16 cellular contexts compared by ENCODE assay signal in the genomic region with DNA sequence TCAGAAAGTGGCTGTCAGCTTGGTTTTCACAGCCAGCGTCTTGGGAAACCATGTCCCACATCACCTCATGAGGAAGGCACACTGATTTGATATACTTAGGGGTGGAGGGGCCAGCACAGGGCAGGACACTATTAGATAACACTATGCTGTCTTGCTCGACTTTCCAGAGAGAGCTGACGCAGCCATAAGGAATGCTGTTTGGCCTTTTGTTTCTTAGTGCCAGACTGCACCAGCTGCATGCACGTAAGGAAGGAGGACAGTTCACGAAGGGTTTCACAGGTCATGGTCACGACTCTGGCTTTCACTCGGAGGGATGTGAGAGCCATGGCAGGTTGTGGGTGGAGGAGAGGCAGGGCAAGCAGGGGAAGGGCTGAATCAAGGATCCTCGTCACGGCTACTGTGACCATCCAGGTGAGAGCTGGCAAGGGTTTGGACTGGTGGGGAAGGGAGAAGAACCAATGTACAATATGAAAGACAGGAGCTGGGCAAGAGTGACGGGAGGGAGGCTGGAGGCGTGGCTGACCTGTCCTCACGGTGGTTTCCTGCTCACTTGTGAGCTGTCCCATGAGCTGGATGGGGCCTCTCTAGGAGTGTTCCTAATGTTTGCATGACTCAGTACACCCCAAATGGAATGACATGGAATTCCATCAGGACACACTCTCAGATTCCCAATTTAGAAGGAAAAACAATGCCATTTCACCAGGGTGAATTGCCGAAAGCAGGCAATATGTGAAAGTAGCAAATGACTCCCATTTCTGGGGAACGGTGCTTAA.
A peak's percentile ranks its signal among the peaks of the same experiment; 100 is the strongest.
DNase-seq lines count a peak whose midpoint lies in the region; ATAC-seq lines count a peak whose summit lies in the region.
"Had no signal": no experiment of that assay in that cellular context is flagged by ENCODE, and none has a peak within 500 bp of the region (broad histone marks: within the 10 kb centered on the region; RNA-seq: fewer than 3 reads in every experiment).

No MANE protein-coding gene starts in this region.

- H2AFZ ChIP-seq in mesenchymal stem cell (ENCODE audit: low read depth, low read length) = no peak overlapping the region

- intact Hi-C loops in dendritic cell treated with granulocyte-macrophage colony-stimulating factor and Interleukin-4, amounts not matched to agents 40 ng/mL and 50 ng/mL, for 4 days (cut with micrococcal nuclease) = loop anchor here (2.0 to 10.0 kb wide), 3 partner anchors 145 to 276 kb away; a partner anchor contains a TSS

- H2BK120ac ChIP-seq in mesenchymal stem cell (ENCODE audit: low read depth, low read length) = no peak overlapping the region

- H2BK12ac ChIP-seq in mesenchymal stem cell (ENCODE audit: low read length in 2 of 2) = peak overlapping the region in 1 of 2 experiments; percentile 47

- H2BK15ac ChIP-seq in mesenchymal stem cell (ENCODE audit: low read depth, poor library complexity, severe bottlenecking) = no peak overlapping the region

- ATAC-seq in natural killer cell treated with Interleukin-12 subunit alpha and Interleukin-12 subunit beta and Interleukin-15 and Interleukin-18, amount 100 ng/mL, for 72 hours = no peak
- ATAC-seq: GM12878, natural killer cell had no signal

- peaks cover 53% of the 10 kb centered on the region for H3K4me1 Mint-ChIP-seq in dendritic cell treated with granulocyte-macrophage colony-stimulating factor and Interleukin-4, amounts not matched to agents 40 ng/mL and 50 ng/mL, for 4 days (ENCODE audit: low read depth)
- H3K4me1 Mint-ChIP-seq in natural killer cell treated with Interleukin-12 subunit alpha and Interleukin-12 subunit beta and Interleukin-15 and Interleukin-18, amount 100 ng/mL, for 72 hours (ENCODE audit: low read depth in 2 of 2) = peaks cover 0 to 9% of the 10 kb centered on the region in 2 donors

- no peaks in the 10 kb centered on the region for H3K79me1 ChIP-seq in mesenchymal stem cell (replicated peaks; ENCODE audit: low read length, poor library complexity, severe bottlenecking)

- peak overlapping the region in 1 of 2 experiments; percentile 21 for H3K14ac ChIP-seq in mesenchymal stem cell (ENCODE audit: low read length in 2 of 2)

- H2AK5ac ChIP-seq in mesenchymal stem cell (ENCODE audit: low read length, severe bottlenecking) = peak overlapping the region; percentile 31

- H3K4me1 ChIP-seq in NT2/D1 (ENCODE audit: insufficient read depth, insufficient read length) = peaks cover 12% of the 10 kb centered on the region
- peaks cover 9% of the 10 kb centered on the region for H3K4me1 ChIP-seq in mesenchymal stem cell (ENCODE audit: control insufficient read depth, insufficient read depth, low read depth, low read length)

- H3K27me3 Mint-ChIP-seq in dendritic cell treated with granulocyte-macrophage colony-stimulating factor and Interleukin-4, amounts not matched to agents 40 ng/mL and 50 ng/mL, for 4 days = peaks cover 5% of the 10 kb centered on the region
- H3K27me3 Mint-ChIP-seq in natural killer cell treated with Interleukin-12 subunit alpha and Interleukin-12 subunit beta and Interleukin-15 and Interleukin-18, amount 100 ng/mL, for 72 hours = no peaks in the 10 kb centered on the region

- H3K36me3 ChIP-seq in NT2/D1 (ENCODE audit: insufficient read depth, insufficient read length, low read length) (no peaks in the 10 kb centered on the region), mesenchymal stem cell (ENCODE audit: control insufficient read depth in 1 of 2, insufficient read depth in 2 of 2, low read depth in 1 of 2, low read length in 2 of 2) (peaks cover 4 to 22% of the 10 kb centered on the region in 2 experiments)
- H3K36me3 ChIP-seq: MG63 had no signal

- no peak overlapping the region for H3K4ac ChIP-seq in mesenchymal stem cell (ENCODE audit: low read depth in 1 of 2, low read length in 2 of 2)

- H3K9me3 ChIP-seq in NT2/D1 (ENCODE audit: insufficient read depth, low read length) (no peaks in the 10 kb centered on the region), mesenchymal stem cell (ENCODE audit: control insufficient read depth, low read length) (no peaks in the 10 kb centered on the region)
- H3K9me3 ChIP-seq: upper lobe of left lung had no signal

- H3K4me3 ChIP-seq in NT2/D1 (ENCODE audit: insufficient read length, low read depth) (no peak overlapping the region), mesenchymal stem cell (ENCODE audit: insufficient read depth in 1 of 2, low read depth in 1 of 2, low read length in 2 of 2) (no peak overlapping the region)
- H3K4me3 ChIP-seq: coronary artery, GM12878, MG63, upper lobe of left lung had no signal

- H3K9me3 Mint-ChIP-seq in dendritic cell treated with granulocyte-macrophage colony-stimulating factor and Interleukin-4, amounts not matched to agents 40 ng/mL and 50 ng/mL, for 4 days = no peaks in the 10 kb centered on the region
- no peaks in the 10 kb centered on the region for H3K9me3 Mint-ChIP-seq in natural killer cell treated with Interleukin-12 subunit alpha and Interleukin-12 subunit beta and Interleukin-15 and Interleukin-18, amount 100 ng/mL, for 72 hours
- H3K9me3 Mint-ChIP-seq: natural killer cell had no signal

- peak overlapping the region; percentile 45 for H4K8ac ChIP-seq in mesenchymal stem cell (ENCODE audit: low read length)

- H3K23ac ChIP-seq in mesenchymal stem cell (ENCODE audit: low read length in 2 of 2) = no peak overlapping the region

- DNase-seq in AG08396 (ENCODE audit: low spot score) (peak; percentile 46), NT2/D1 (ENCODE audit: low read depth, low spot score) (no peak), mesenchymal stem cell (peak; percentile 78), COLO829 (ENCODE audit: low spot score) (no peak)
- DNase-seq in natural killer cell treated with Interleukin-12 subunit alpha and Interleukin-12 subunit beta and Interleukin-15 and Interleukin-18, amount 100 ng/mL, for 72 hours (ENCODE audit: low spot score) = no peak
- no peak for DNase-seq in activated T-cell treated with anti-CD3 and anti-CD28 coated beads, Interleukin-2, amount 50 U/mL, for 48 hours
- DNase-seq in stimulated activated CD4-positive, alpha-beta T cell treated with anti-CD3 and anti-CD28 coated beads, Interleukin-12 subunit alpha, Interleukin-12 subunit beta, amount 100 ng/mL, for 4 hours = no peak
- DNase-seq: activated naive CD4-positive, alpha-beta T cell; DMS53; MG63; natural killer cell; small intestine; upper lobe of left lung had no signal

- peak overlapping the region; percentile 70 for H4K91ac ChIP-seq in mesenchymal stem cell (ENCODE audit: low read length)

- no peak overlapping the region for H3K4me3 Mint-ChIP-seq in dendritic cell treated with granulocyte-macrophage colony-stimulating factor and Interleukin-4, amounts not matched to agents 40 ng/mL and 50 ng/mL, for 4 days
- no peak overlapping the region for H3K4me3 Mint-ChIP-seq in natural killer cell treated with Interleukin-12 subunit alpha and Interleukin-12 subunit beta and Interleukin-15 and Interleukin-18, amount 100 ng/mL, for 72 hours
- H3K4me3 Mint-ChIP-seq: natural killer cell had no signal

- H3K27ac Mint-ChIP-seq in dendritic cell treated with granulocyte-macrophage colony-stimulating factor and Interleukin-4, amounts not matched to agents 40 ng/mL and 50 ng/mL, for 4 days = peak overlapping the region; percentile 84
- peak overlapping the region in 1 of 2 donors; percentile 56 for H3K27ac Mint-ChIP-seq in natural killer cell treated with Interleukin-12 subunit alpha and Interleukin-12 subunit beta and Interleukin-15 and Interleukin-18, amount 100 ng/mL, for 72 hours
- H3K27ac Mint-ChIP-seq: natural killer cell had no signal

- WGBS in mesenchymal stem cell = 49% methylated on average over 14 of the region's 14 CpGs

- H2BK5ac ChIP-seq in mesenchymal stem cell (ENCODE audit: low read depth, low read length, poor library complexity, severe bottlenecking) = no peak overlapping the region

- H3K9ac ChIP-seq in NT2/D1 (ENCODE audit: insufficient read length, low read depth) (peak overlapping the region; percentile 32), mesenchymal stem cell (ENCODE audit: low read length) (peak overlapping the region; percentile 13)

- H3K27me3 ChIP-seq in NT2/D1 (ENCODE audit: insufficient read depth, insufficient read length) (no peaks in the 10 kb centered on the region), mesenchymal stem cell (ENCODE audit: control insufficient read depth in 1 of 2, insufficient read depth in 1 of 2, low read length in 2 of 2) (no peaks in the 10 kb centered on the region)
- H3K27me3 ChIP-seq: MG63, upper lobe of left lung had no signal

- peaks cover 43% of the 10 kb centered on the region for H3K36me3 Mint-ChIP-seq in dendritic cell treated with granulocyte-macrophage colony-stimulating factor and Interleukin-4, amounts not matched to agents 40 ng/mL and 50 ng/mL, for 4 days (ENCODE audit: low read depth)
- H3K36me3 Mint-ChIP-seq in natural killer cell treated with Interleukin-12 subunit alpha and Interleukin-12 subunit beta and Interleukin-15 and Interleukin-18, amount 100 ng/mL, for 72 hours = no peaks in the 10 kb centered on the region
- H3K36me3 Mint-ChIP-seq: natural killer cell had no signal

- no peak overlapping the region for H3K27ac ChIP-seq in mesenchymal stem cell (ENCODE audit: low read length, poor library complexity, severe bottlenecking)
- H3K27ac ChIP-seq: coronary artery, upper lobe of left lung had no signal

- no peak overlapping the region for H3K4me2 ChIP-seq in mesenchymal stem cell (ENCODE audit: low read length, poor library complexity, severe bottlenecking)

- peak overlapping the region in 1 of 2 experiments; percentile 3 for H3K18ac ChIP-seq in mesenchymal stem cell (ENCODE audit: low read depth in 1 of 2, low read length in 2 of 2)

Comparison
In these comparisons a context has a peak if more than half of its experiments do, and no peak if none do; other contexts are left out.
1. DNase-seq: peak in AG08396 (single experiment) and mesenchymal stem cell (single experiment); none in NT2/D1 (single experiment), COLO829 (single experiment), natural killer cell treated with Interleukin-12 subunit alpha and Interleukin-12 subunit beta and Interleukin-15 and Interleukin-18, amount 100 ng/mL, for 72 hours (single experiment), activated T-cell treated with anti-CD3 and anti-CD28 coated beads, Interleukin-2, amount 50 U/mL, for 48 hours (0 of 2) and stimulated activated CD4-positive, alpha-beta T cell treated with anti-CD3 and anti-CD28 coated beads, Interleukin-12 subunit alpha, Interleukin-12 subunit beta, amount 100 ng/mL, for 4 hours (single experiment).